Comparison of ENCODE assay signal across 22 cellular contexts in genomic region chr18:77985486-77985885, GRCh38.
A peak's percentile ranks its signal among the peaks of the same experiment; 100 is the strongest.
DNase-seq lines count a peak whose midpoint lies in the region; ATAC-seq, FAIRE-seq and TF ChIP-seq lines count a peak whose summit lies in the region.
"Had no signal": no experiment of that assay in that cellular context is flagged by ENCODE, and none has a peak within 500 bp of the region (broad histone marks: within the 10 kb centered on the region; RNA-seq: fewer than 3 reads in every experiment).

No MANE protein-coding gene starts in this region.

- DNase-seq in D721Med (ENCODE audit: insufficient read length, low spot score), result peak; percentile 84
- peak; percentile 91 for DNase-seq in NCI-H82 (lab: John Stamatoyannopoulos, UW)
- no peak for DNase-seq in K562 (ENCODE audit: extremely low read depth in 1 of 4, low spot score in 3 of 4)
- DNase-seq in NCI-H526 treated with DMSO at 0.1 percent for 48 hours (lab: John Stamatoyannopoulos, UW), result no peak
- no peak for DNase-seq in stimulated activated CD4-positive, alpha-beta T cell treated with anti-CD3 and anti-CD28 coated beads, Interleukin-1b, Interleukin-23, amount 100 ng/mL, for 48 hours
- DNase-seq: Caco-2; CD4-positive, CD25-positive, alpha-beta regulatory T cell; CD8-positive, alpha-beta T cell; DMS 273 treated with DMSO at 0.1 percent for 48 hours; DMS79; EL; GF-D8; HFFc6 had no signal

- H3K9ac ChIP-seq in K562 (ENCODE audit: insufficient read depth in 1 of 2, low read depth in 2 of 2, low read length in 2 of 2), result peak overlapping the region in 1 of 2 experiments; percentile 12; a peak in 1 of 4 replicates
- H3K9ac ChIP-seq: BLaER1 had no signal

- TF ChIP-seq CTCF in D721Med (IDR thresholded peaks at IDR 0.05; ENCODE audit: insufficient read depth, missing control alignments) (no peak), K562 (IDR thresholded peaks at IDR 0.05 in 2 of 3, conservative IDR thresholded peaks at IDR 0.05 in 1 of 3; ENCODE audit: insufficient read depth in 2 of 3, low read depth in 1 of 3, low read length in 3 of 3) (no peak)

- no peak for TF ChIP-seq RAD21 in K562 (CRISPR knock-in tag; conservative IDR thresholded peaks at IDR 0.05 in 1 of 2, IDR thresholded peaks at IDR 0.05 in 1 of 2)

- intact Hi-C loops in K562 (cut with micrococcal nuclease), result no loop called here

- TF ChIP-seq EP300 in K562 (IDR thresholded peaks at IDR 0.05; ENCODE audit: low read length), result no peak

- peaks cover 6 to 11% of the 10 kb centered on the region in 2 experiments; a peak in 4 of 5 replicates for H3K4me1 ChIP-seq in K562 (replicated peaks in 1 of 2; ENCODE audit: control insufficient read depth in 2 of 2, insufficient read depth in 2 of 2, low read length in 2 of 2)
- H3K4me1 ChIP-seq: BLaER1, Caco-2, HAP-1 had no signal

- ATAC-seq in K562 (no peak), HG03159 (IDR thresholded peaks at IDR 0.05; ENCODE audit: unreplicated experiment) (no peak)
- ATAC-seq: CD8-positive, alpha-beta T cell; GM23338 had no signal

- no TSS peak for BruUV-seq in K562 (replicated peaks; lab: Mats Ljungman, UMichigan)

- H3K9me1 ChIP-seq in K562 (ENCODE audit: control insufficient read depth, insufficient read depth, low read length), result peaks cover 3% of the 10 kb centered on the region

- H3K9me3 ChIP-seq in K562 (replicated peaks; ENCODE audit: control insufficient read depth, insufficient read depth, low read depth, low read length), result no peaks in the 10 kb centered on the region; the same call in 1 of the 2 replicates
- H3K9me3 ChIP-seq: BLaER1, Caco-2, HAP-1 had no signal

- WGBS in K562 (ENCODE audit: insufficient coverage, low coverage, missing lambda C conversion rate), result 67% methylated on average over 6 of the region's 8 CpGs

- in situ Hi-C loops in K562 (cut with MboI), result no loop called here

- H3K27ac ChIP-seq in K562 (ENCODE audit: extremely low read depth, low read depth, low read length), result peak overlapping the region; percentile 26; the same call in 1 of the 3 replicates
- H3K27ac ChIP-seq: 22Rv1, BLaER1, C4-2B had no signal

- no peak for FAIRE-seq in D721Med (lab: Jason Lieb, UNC)
- FAIRE-seq in K562 (lab: Jason Lieb, UNC), result no peak
- FAIRE-seq: A204.1, GM12891, GM18507 had no signal

- POLR2A ChIA-PET in K562 (lab: Yijun Ruan, JAX), result no interaction called here

- H4K20me1 ChIP-seq in K562 (replicated peaks; ENCODE audit: control insufficient read depth, insufficient read depth, low read length), result peaks cover 32% of the 10 kb centered on the region
- H4K20me1 ChIP-seq: BLaER1 had no signal

- no peak overlapping the region for H2AFZ ChIP-seq in K562 (ENCODE audit: low read depth, low read length)
- H2AFZ ChIP-seq: GM23338 had no signal

- TF ChIP-seq POLR2A in K562 (conservative IDR thresholded peaks at IDR 0.05), result no peak

- H3K36me3 ChIP-seq in K562 (ENCODE audit: control insufficient read depth, insufficient read depth, low read length), result peaks cover 99% of the 10 kb centered on the region
- H3K36me3 ChIP-seq: BLaER1, HAP-1 had no signal

- H3K79me2 ChIP-seq in K562 (ENCODE audit: control insufficient read depth, insufficient read depth, low read length), result peaks cover 99% of the 10 kb centered on the region

- CTCF ChIA-PET in K562 (lab: Yijun Ruan, JAX; ENCODE audit: low intra/inter-chr PET ratio), result no interaction called here

- no peak overlapping the region for H3K4me3 ChIP-seq in K562
- H3K4me3 ChIP-seq: BLaER1, GM23338, HAP-1 had no signal

- no peak overlapping the region; the same call in 1 of the 2 replicates for H3K4me2 ChIP-seq in K562 (ENCODE audit: insufficient read depth, low read length)
- H3K4me2 ChIP-seq: BLaER1, GM23338 had no signal

- no peaks in the 10 kb centered on the region for H3K27me3 ChIP-seq in K562 (ENCODE audit: control insufficient read depth in 2 of 2, insufficient read depth in 2 of 2, low read length in 2 of 2)
- H3K27me3 ChIP-seq: BLaER1 had no signal

TF ChIP-seq in K562, 482 proteins besides CTCF, POLR2A, EP300 and RAD21:
- no peak for TF ChIP-seq BRF1 (IDR thresholded peaks at IDR 0.05; ENCODE audit: borderline replicate concordance, extremely low read depth, insufficient read length)
- peak; percentile 41 for TF ChIP-seq POLR2AphosphoS5 (IDR thresholded peaks at IDR 0.05; ENCODE audit: control insufficient read depth, insufficient read depth, low read depth, low read length)
- TF ChIP-seq GTF2E2 (tag; IDR thresholded peaks at IDR 0.05), result no peak
- peak in 1 of 2 experiments; percentile 23; a peak in 1 of 4 replicates for TF ChIP-seq SIN3A (IDR thresholded peaks at IDR 0.05; ENCODE audit: borderline replicate concordance in 2 of 2, control insufficient read depth in 1 of 2, low read depth in 2 of 2, low read length in 2 of 2)
- no peak for TF ChIP-seq CBX2 (IDR thresholded peaks at IDR 0.05; ENCODE audit: insufficient read depth, low read length, poor library complexity, severe bottlenecking)
- no peak for TF ChIP-seq ZNF561 (CRISPR knock-in tag; conservative IDR thresholded peaks at IDR 0.05)

Comparison
In these comparisons a context has a peak if more than half of its experiments do, and no peak if none do; other contexts are left out.
1. DNase-seq: peak in D721Med (single experiment) and NCI-H82 (single experiment); none in K562 (0 of 4), NCI-H526 treated with DMSO at 0.1 percent for 48 hours (single experiment) and stimulated activated CD4-positive, alpha-beta T cell treated with anti-CD3 and anti-CD28 coated beads, Interleukin-1b, Interleukin-23, amount 100 ng/mL, for 48 hours (single experiment).